Comparison of ENCODE assay signal across 24 cellular contexts in the genomic region with DNA sequence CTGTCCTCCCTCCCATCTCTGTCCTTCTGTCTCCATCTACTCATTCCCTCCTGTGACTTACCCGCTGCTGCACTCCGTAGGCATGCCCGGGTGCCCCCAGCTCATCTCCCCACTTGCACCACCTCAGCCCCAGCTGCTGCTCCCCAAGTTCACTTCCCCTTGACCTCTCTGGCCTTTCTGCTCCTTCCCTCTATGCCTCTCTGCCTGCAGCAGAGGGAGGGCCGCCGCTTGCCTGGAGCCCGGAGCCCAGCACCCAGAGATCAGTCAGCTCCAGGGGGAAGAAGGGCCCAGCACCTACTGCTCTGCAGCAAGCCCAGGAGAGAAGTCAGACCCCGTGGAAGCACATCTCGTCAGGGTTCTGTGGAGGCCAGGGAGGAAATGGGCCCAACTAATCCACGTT.
"Had no signal": no experiment of that assay in that cellular context is flagged by ENCODE, and none has a peak within 500 bp of the region (broad histone marks: within the 10 kb centered on the region; RNA-seq: fewer than 3 reads in every experiment).

No MANE protein-coding gene starts in this region.

- H3K36me3 ChIP-seq: colonic mucosa, esophagus muscularis mucosa, gastroesophageal sphincter, heart left ventricle, left lung, lower lobe of right lung had no signal

- FAIRE-seq: endothelial cell of umbilical vein, frontal cortex had no signal

- H3K4me3 ChIP-seq: colonic mucosa, dorsolateral prefrontal cortex, esophagus muscularis mucosa, gastroesophageal sphincter, heart left ventricle, hepatocyte, left lung, lower lobe of right lung, mucosa of descending colon had no signal

- H3K9me3 ChIP-seq: colonic mucosa, esophagus muscularis mucosa, gastroesophageal sphincter, heart left ventricle, left lung, lower lobe of right lung, mucosa of descending colon had no signal

- ATAC-seq: foreskin keratinocyte, gastroesophageal sphincter, left cardiac atrium, left lung, left ventricle myocardium superior, lower lobe of right lung, mucosa of descending colon had no signal

- H3K27me3 ChIP-seq: colonic mucosa, dorsolateral prefrontal cortex had no signal

- H3K4me3 Mint-ChIP-seq: dendritic cell treated with granulocyte-macrophage colony-stimulating factor and Interleukin-4, amounts not matched to agents 40 ng/mL and 50 ng/mL, for 4 days; immature natural killer cell; mesothelial cell of epicardium had no signal

- H3K27ac Mint-ChIP-seq: dendritic cell treated with granulocyte-macrophage colony-stimulating factor and Interleukin-4, amounts not matched to agents 40 ng/mL and 50 ng/mL, for 4 days; immature natural killer cell; mesothelial cell of epicardium had no signal

- H3K4me2 ChIP-seq: hepatocyte had no signal

- H3K4me1 ChIP-seq: colonic mucosa, esophagus muscularis mucosa, foreskin keratinocyte, gastroesophageal sphincter, heart left ventricle, left lung, lower lobe of right lung had no signal

- H3K27ac ChIP-seq: colonic mucosa, esophagus muscularis mucosa, foreskin keratinocyte, gastroesophageal sphincter, heart left ventricle, hepatocyte, left lung, lower lobe of right lung had no signal

- H3K9me3 Mint-ChIP-seq: dendritic cell treated with granulocyte-macrophage colony-stimulating factor and Interleukin-4, amounts not matched to agents 40 ng/mL and 50 ng/mL, for 4 days; immature natural killer cell; mesothelial cell of epicardium had no signal

- H2AFZ ChIP-seq: hepatocyte had no signal

- DNase-seq: cerebellar nuclear complex; colonic mucosa; cortex of kidney; dorsolateral prefrontal cortex; effector CD4-positive, alpha-beta T cell; effector memory CD4-positive, alpha-beta T cell; foreskin keratinocyte; heart left ventricle; hypothalamus; immature natural killer cell; islet precursor cell; left cardiac atrium; left lung; left ventricle myocardium superior; lower lobe of right lung; mesenchymal stem cell; mucosa of descending colon had no signal
